Comparison of ENCODE assay signal across 1 cellular context in the genomic region with DNA sequence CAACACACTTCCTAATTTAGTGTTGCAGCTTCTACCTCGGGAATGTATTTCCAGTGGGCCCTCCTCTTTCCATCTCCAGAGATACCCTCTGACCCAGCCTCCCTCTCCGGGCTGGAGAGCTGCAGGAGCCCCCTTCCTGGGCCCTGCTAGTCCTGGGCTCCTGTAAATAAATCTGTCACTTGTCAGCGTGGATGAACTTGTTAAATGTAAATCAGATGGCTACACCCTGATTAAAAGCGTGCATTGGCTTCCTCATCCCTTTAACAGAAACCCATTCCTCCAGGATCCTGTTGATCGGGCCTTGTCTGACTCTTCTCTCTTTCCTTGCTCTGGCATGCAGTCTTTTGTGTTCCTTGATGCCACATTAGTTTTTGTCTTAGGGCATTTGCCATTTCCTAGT.
TF ChIP-seq lines count a peak whose summit lies in the region.

No MANE protein-coding gene starts in this region.

TF ChIP-seq in A549, 52 proteins besides CTCF, POLR2A, EP300 and RAD21 (continued from another document):
- TF ChIP-seq, protein P1, sequence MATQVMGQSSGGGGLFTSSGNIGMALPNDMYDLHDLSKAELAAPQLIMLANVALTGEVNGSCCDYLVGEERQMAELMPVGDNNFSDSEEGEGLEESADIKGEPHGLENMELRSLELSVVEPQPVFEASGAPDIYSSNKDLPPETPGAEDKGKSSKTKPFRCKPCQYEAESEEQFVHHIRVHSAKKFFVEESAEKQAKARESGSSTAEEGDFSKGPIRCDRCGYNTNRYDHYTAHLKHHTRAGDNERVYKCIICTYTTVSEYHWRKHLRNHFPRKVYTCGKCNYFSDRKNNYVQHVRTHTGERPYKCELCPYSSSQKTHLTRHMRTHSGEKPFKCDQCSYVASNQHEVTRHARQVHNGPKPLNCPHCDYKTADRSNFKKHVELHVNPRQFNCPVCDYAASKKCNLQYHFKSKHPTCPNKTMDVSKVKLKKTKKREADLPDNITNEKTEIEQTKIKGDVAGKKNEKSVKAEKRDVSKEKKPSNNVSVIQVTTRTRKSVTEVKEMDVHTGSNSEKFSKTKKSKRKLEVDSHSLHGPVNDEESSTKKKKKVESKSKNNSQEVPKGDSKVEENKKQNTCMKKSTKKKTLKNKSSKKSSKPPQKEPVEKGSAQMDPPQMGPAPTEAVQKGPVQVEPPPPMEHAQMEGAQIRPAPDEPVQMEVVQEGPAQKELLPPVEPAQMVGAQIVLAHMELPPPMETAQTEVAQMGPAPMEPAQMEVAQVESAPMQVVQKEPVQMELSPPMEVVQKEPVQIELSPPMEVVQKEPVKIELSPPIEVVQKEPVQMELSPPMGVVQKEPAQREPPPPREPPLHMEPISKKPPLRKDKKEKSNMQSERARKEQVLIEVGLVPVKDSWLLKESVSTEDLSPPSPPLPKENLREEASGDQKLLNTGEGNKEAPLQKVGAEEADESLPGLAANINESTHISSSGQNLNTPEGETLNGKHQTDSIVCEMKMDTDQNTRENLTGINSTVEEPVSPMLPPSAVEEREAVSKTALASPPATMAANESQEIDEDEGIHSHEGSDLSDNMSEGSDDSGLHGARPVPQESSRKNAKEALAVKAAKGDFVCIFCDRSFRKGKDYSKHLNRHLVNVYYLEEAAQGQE (IDR thresholded peaks at IDR 0.05), result no peak
- TF ChIP-seq RCOR1 (IDR thresholded peaks at IDR 0.05; ENCODE audit: low read depth, low read length), result no peak
- TF ChIP-seq ZSCAN20 (CRISPR knock-in tag; IDR thresholded peaks at IDR 0.05), result no peak
- TF ChIP-seq FOSB (CRISPR knock-in tag; IDR thresholded peaks at IDR 0.05), result no peak
- no peak for TF ChIP-seq FOXS1 (CRISPR knock-in tag; IDR thresholded peaks at IDR 0.05)
- TF ChIP-seq, protein P2, sequence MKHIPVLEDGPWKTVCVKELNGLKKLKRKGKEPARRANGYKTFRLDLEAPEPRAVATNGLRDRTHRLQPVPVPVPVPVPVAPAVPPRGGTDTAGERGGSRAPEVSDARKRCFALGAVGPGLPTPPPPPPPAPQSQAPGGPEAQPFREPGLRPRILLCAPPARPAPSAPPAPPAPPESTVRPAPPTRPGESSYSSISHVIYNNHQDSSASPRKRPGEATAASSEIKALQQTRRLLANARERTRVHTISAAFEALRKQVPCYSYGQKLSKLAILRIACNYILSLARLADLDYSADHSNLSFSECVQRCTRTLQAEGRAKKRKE (CRISPR knock-in tag; IDR thresholded peaks at IDR 0.05; ENCODE audit: low read depth), result no peak
- no peak for TF ChIP-seq MAFK (IDR thresholded peaks at IDR 0.05; ENCODE audit: partially characterized antibody)
- no peak for TF ChIP-seq SMC3 (IDR thresholded peaks at IDR 0.05)
